Comparison of ENCODE assay signal across 4 cellular contexts in genomic region chr11:12367057-12367456, GRCh38. TPM values are rescaled to one million over a fixed set of nuclear protein-coding genes. Genes with fewer than 3 reads are reported as not detected.
"Had no signal": no experiment of that assay in that cellular context is flagged by ENCODE, and none has a peak within 500 bp of the region (broad histone marks: within the 10 kb centered on the region; RNA-seq: fewer than 3 reads in every experiment).

No MANE protein-coding gene starts in this region.

RNA-seq across cellular contexts. Expression of gene PARVA, which starts 10.3 kb away (rescaled TPM):
- total RNA-seq: activated CD8-positive, alpha-beta memory T cell treated with anti-CD3 and anti-CD28 coated beads, Interleukin-2, amount 10 ng/mL, durations not matched to agents 7 days and 5 days; activated CD8-positive, alpha-beta T cell treated with anti-CD3 and anti-CD28 coated beads, Interleukin-2, amount 10 ng/mL, durations not matched to agents 7 days and 5 days; activated T-helper 1 cell treated with anti-CD3 and anti-CD28 coated beads, Interleukin-12 subunit alpha, Interleukin-12 subunit beta, Interleukin-2, Interleukin-4 antibody, amounts not matched to agents 30 ng/mL and 10 ng/mL and 1 ng/mL, durations not matched to agents 14 hours and 24 hours and 36 hours; T-helper 2 cell treated with Interferon-gamma antibody and Interleukin-4, amounts not matched to agents 100 ng/mL and 5 ng/mL, for 36 hours had no signal
